1 cellular context compared by ENCODE assay signal in genomic region chr5:126676195-126676624, GRCh38.
TF ChIP-seq lines count a peak whose summit lies in the region.

No MANE protein-coding gene starts in this region.

TF ChIP-seq in HepG2, 621 proteins besides CTCF, POLR2A, EP300 and RAD21 (continued from another document and continues in another):
- TF ChIP-seq MTERF4 (CRISPR knock-in tag; IDR thresholded peaks at IDR 0.05): no peak
- TF ChIP-seq ARID2 (CRISPR knock-in tag; IDR thresholded peaks at IDR 0.05; ENCODE audit: borderline replicate concordance): no peak
- TF ChIP-seq, protein P1, sequence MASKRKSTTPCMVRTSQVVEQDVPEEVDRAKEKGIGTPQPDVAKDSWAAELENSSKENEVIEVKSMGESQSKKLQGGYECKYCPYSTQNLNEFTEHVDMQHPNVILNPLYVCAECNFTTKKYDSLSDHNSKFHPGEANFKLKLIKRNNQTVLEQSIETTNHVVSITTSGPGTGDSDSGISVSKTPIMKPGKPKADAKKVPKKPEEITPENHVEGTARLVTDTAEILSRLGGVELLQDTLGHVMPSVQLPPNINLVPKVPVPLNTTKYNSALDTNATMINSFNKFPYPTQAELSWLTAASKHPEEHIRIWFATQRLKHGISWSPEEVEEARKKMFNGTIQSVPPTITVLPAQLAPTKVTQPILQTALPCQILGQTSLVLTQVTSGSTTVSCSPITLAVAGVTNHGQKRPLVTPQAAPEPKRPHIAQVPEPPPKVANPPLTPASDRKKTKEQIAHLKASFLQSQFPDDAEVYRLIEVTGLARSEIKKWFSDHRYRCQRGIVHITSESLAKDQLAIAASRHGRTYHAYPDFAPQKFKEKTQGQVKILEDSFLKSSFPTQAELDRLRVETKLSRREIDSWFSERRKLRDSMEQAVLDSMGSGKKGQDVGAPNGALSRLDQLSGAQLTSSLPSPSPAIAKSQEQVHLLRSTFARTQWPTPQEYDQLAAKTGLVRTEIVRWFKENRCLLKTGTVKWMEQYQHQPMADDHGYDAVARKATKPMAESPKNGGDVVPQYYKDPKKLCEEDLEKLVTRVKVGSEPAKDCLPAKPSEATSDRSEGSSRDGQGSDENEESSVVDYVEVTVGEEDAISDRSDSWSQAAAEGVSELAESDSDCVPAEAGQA (IDR thresholded peaks at IDR 0.05; ENCODE audit: low read depth): no peak
- TF ChIP-seq, protein P1 (CRISPR knock-in tag; IDR thresholded peaks at IDR 0.05; ENCODE audit: borderline replicate concordance): no peak
- TF ChIP-seq LCORL (IDR thresholded peaks at IDR 0.05): no peak
- peak; percentile 32; the same call in 1 of the 2 replicates for TF ChIP-seq LCORL (CRISPR knock-in tag; IDR thresholded peaks at IDR 0.05)
- no peak for TF ChIP-seq KDM2A (CRISPR knock-in tag; IDR thresholded peaks at IDR 0.05; ENCODE audit: borderline replicate concordance, low read depth)
- no peak for TF ChIP-seq NFATC3 (CRISPR knock-in tag; IDR thresholded peaks at IDR 0.05)
- no peak for TF ChIP-seq ARNT (IDR thresholded peaks at IDR 0.05)
- no peak for TF ChIP-seq IRX3 (CRISPR knock-in tag; IDR thresholded peaks at IDR 0.05; ENCODE audit: borderline replicate concordance, low read depth)
- TF ChIP-seq NRL (CRISPR knock-in tag; IDR thresholded peaks at IDR 0.05; ENCODE audit: borderline replicate concordance): no peak
- 0 out of 2 replicates have a peak, but pooled peaks have one; percentile 19 for TF ChIP-seq RCOR2 (CRISPR knock-in tag; IDR thresholded peaks at IDR 0.05)
- TF ChIP-seq ZBTB37 (CRISPR knock-in tag; IDR thresholded peaks at IDR 0.05): no peak
- TF ChIP-seq, protein P2, sequence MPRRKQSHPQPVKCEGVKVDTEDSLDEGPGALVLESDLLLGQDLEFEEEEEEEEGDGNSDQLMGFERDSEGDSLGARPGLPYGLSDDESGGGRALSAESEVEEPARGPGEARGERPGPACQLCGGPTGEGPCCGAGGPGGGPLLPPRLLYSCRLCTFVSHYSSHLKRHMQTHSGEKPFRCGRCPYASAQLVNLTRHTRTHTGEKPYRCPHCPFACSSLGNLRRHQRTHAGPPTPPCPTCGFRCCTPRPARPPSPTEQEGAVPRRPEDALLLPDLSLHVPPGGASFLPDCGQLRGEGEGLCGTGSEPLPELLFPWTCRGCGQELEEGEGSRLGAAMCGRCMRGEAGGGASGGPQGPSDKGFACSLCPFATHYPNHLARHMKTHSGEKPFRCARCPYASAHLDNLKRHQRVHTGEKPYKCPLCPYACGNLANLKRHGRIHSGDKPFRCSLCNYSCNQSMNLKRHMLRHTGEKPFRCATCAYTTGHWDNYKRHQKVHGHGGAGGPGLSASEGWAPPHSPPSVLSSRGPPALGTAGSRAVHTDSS (CRISPR knock-in tag; conservative IDR thresholded peaks at IDR 0.05): no peak
- TF ChIP-seq RXRA (CRISPR knock-in tag; IDR thresholded peaks at IDR 0.05): no peak
- TF ChIP-seq, protein P3, sequence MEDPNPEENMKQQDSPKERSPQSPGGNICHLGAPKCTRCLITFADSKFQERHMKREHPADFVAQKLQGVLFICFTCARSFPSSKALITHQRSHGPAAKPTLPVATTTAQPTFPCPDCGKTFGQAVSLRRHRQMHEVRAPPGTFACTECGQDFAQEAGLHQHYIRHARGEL (CRISPR knock-in tag; IDR thresholded peaks at IDR 0.05): no peak
- no peak for TF ChIP-seq SYNCRIP (IDR thresholded peaks at IDR 0.05; ENCODE audit: insufficient read depth, low read depth, low read length)
- no peak for TF ChIP-seq ZSCAN22 (CRISPR knock-in tag; IDR thresholded peaks at IDR 0.05)
- TF ChIP-seq KLF16 (CRISPR knock-in tag; IDR thresholded peaks at IDR 0.05): peak in 1 of 2 experiments; percentile 75; a peak in 2 of 4 replicates
- TF ChIP-seq, protein P4, sequence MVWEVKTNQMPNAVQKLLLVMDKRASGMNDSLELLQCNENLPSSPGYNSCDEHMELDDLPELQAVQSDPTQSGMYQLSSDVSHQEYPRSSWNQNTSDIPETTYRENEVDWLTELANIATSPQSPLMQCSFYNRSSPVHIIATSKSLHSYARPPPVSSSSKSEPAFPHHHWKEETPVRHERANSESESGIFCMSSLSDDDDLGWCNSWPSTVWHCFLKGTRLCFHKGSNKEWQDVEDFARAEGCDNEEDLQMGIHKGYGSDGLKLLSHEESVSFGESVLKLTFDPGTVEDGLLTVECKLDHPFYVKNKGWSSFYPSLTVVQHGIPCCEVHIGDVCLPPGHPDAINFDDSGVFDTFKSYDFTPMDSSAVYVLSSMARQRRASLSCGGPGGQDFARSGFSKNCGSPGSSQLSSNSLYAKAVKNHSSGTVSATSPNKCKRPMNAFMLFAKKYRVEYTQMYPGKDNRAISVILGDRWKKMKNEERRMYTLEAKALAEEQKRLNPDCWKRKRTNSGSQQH (CRISPR knock-in tag; IDR thresholded peaks at IDR 0.05; ENCODE audit: low read depth): no peak
- TF ChIP-seq PCBP2 (optimal IDR thresholded peaks at IDR 0.05; ENCODE audit: low read depth, low read length, poor library complexity, severe bottlenecking): no peak
- TF ChIP-seq SOX6 (IDR thresholded peaks at IDR 0.05): no peak
- no peak for TF ChIP-seq SOX6 (CRISPR knock-in tag; IDR thresholded peaks at IDR 0.05)
- TF ChIP-seq, protein P5, sequence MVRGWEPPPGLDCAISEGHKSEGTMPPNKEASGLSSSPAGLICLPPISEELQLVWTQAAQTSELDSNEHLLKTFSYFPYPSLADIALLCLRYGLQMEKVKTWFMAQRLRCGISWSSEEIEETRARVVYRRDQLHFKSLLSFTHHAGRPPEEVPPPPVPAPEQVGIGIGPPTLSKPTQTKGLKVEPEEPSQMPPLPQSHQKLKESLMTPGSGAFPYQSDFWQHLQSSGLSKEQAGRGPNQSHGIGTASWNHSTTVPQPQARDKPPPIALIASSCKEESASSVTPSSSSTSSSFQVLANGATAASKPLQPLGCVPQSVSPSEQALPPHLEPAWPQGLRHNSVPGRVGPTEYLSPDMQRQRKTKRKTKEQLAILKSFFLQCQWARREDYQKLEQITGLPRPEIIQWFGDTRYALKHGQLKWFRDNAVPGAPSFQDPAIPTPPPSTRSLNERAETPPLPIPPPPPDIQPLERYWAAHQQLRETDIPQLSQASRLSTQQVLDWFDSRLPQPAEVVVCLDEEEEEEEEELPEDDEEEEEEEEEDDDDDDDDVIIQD (CRISPR knock-in tag; IDR thresholded peaks at IDR 0.05; ENCODE audit: low read depth): no peak
- TF ChIP-seq ETS1 (CRISPR knock-in tag; IDR thresholded peaks at IDR 0.05): no peak
- TF ChIP-seq ZNF512 (CRISPR knock-in tag; IDR thresholded peaks at IDR 0.05): no peak
- no peak for TF ChIP-seq TP53 (CRISPR knock-in tag; conservative IDR thresholded peaks at IDR 0.05)
- TF ChIP-seq HES4 (CRISPR knock-in tag; IDR thresholded peaks at IDR 0.05; ENCODE audit: borderline replicate concordance): no peak
- no peak for TF ChIP-seq MTF2 (CRISPR knock-in tag; IDR thresholded peaks at IDR 0.05; ENCODE audit: borderline replicate concordance)
- TF ChIP-seq SNRNP70 (IDR thresholded peaks at IDR 0.05; ENCODE audit: low read depth, low read length): no peak
- no peak for TF ChIP-seq ZNF777 (CRISPR knock-in tag; IDR thresholded peaks at IDR 0.05)
- TF ChIP-seq SMAD1 (CRISPR knock-in tag; IDR thresholded peaks at IDR 0.05; ENCODE audit: borderline replicate concordance, low read depth): no peak
- TF ChIP-seq ZNF709 (CRISPR knock-in tag; IDR thresholded peaks at IDR 0.05): no peak
- no peak for TF ChIP-seq ZNF350 (CRISPR knock-in tag; IDR thresholded peaks at IDR 0.05; ENCODE audit: borderline replicate concordance, low read depth)
- no peak for TF ChIP-seq NFE2 (CRISPR knock-in tag; IDR thresholded peaks at IDR 0.05)
- no peak for TF ChIP-seq SP1 (IDR thresholded peaks at IDR 0.05)
- TF ChIP-seq SP1 (CRISPR knock-in tag; IDR thresholded peaks at IDR 0.05): 0 out of 2 replicates have a peak, but pooled peaks have one; percentile 28
- no peak for TF ChIP-seq ZFP36L2 (CRISPR knock-in tag; IDR thresholded peaks at IDR 0.05)
- no peak; the same call in 1 of the 2 replicates for TF ChIP-seq SALL1 (CRISPR knock-in tag; IDR thresholded peaks at IDR 0.05)
- no peak for TF ChIP-seq FOXM1 (CRISPR knock-in tag; IDR thresholded peaks at IDR 0.05)
- TF ChIP-seq ZNF224 (CRISPR knock-in tag; IDR thresholded peaks at IDR 0.05): no peak
- peak; percentile 81; the same call in 1 of the 2 replicates for TF ChIP-seq ZNF124 (CRISPR knock-in tag; IDR thresholded peaks at IDR 0.05)
- no peak for TF ChIP-seq SRF (IDR thresholded peaks at IDR 0.05; ENCODE audit: low read depth, low read length)
- TF ChIP-seq IRF2 (CRISPR knock-in tag; IDR thresholded peaks at IDR 0.05): 0 out of 2 replicates have a peak, but pooled peaks have one; percentile 38
- no peak for TF ChIP-seq EZH2 (conservative IDR thresholded peaks at IDR 0.05; ENCODE audit: low read depth, low read length)
- peak; percentile 38; the same call in 1 of the 2 replicates for TF ChIP-seq ZMYM4 (CRISPR knock-in tag; IDR thresholded peaks at IDR 0.05)
- no peak for TF ChIP-seq ZNF543 (CRISPR knock-in tag; IDR thresholded peaks at IDR 0.05)
- no peak for TF ChIP-seq ZNF691 (CRISPR knock-in tag; IDR thresholded peaks at IDR 0.05; ENCODE audit: borderline replicate concordance, low read depth)
- TF ChIP-seq CBX5 (CRISPR knock-in tag; IDR thresholded peaks at IDR 0.05; ENCODE audit: borderline replicate concordance): no peak
- no peak for TF ChIP-seq ZNF652 (CRISPR knock-in tag; IDR thresholded peaks at IDR 0.05; ENCODE audit: borderline replicate concordance, low read depth)
- TF ChIP-seq ZKSCAN5 (CRISPR knock-in tag; IDR thresholded peaks at IDR 0.05): no peak
- TF ChIP-seq ZNF788 (CRISPR knock-in tag; IDR thresholded peaks at IDR 0.05; ENCODE audit: borderline replicate concordance): no peak
- peak; percentile 16; the same call in 1 of the 2 replicates for TF ChIP-seq FOXK1 (CRISPR knock-in tag; IDR thresholded peaks at IDR 0.05; ENCODE audit: borderline replicate concordance, low read depth)
- no peak for TF ChIP-seq ZNF143 (CRISPR knock-in tag; IDR thresholded peaks at IDR 0.05)
